In the genomic region with DNA sequence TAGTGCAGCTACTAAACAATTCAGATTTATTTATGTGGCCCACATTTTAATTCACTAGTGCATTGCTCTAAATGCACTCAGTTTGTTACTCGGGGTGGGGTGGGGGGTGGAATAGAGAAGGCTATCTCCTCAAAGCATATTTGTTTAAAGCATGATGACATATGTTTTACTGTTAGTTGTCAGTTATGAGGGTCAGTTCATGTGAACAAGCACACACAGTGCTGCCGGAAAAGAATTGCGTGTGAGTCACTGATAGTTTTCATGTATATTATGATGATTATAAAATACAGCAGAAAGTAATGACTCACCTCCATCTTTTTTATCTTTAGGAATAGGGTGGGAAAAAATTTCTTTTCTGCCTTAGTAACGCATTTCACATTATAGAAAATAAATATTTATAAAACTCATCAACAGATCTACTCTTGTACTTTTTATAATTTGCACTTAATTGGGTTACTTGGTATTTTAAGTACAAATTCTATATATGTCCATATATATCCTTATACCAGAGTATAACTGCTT, we compare ENCODE assay signal across 17 cellular contexts. TPM values are rescaled to one million over a fixed set of nuclear protein-coding genes. Genes with fewer than 3 reads are reported as not detected.
DNase-seq lines count a peak whose midpoint lies in the region; ATAC-seq, FAIRE-seq and TF ChIP-seq lines count a peak whose summit lies in the region.
"Had no signal": no experiment of that assay in that cellular context is flagged by ENCODE, and none has a peak within 500 bp of the region (broad histone marks: within the 10 kb centered on the region; RNA-seq: fewer than 3 reads in every experiment).

No MANE protein-coding gene starts in this region.

- H3K27ac ChIP-seq in breast epithelium (no peak overlapping the region), coronary artery (no peak overlapping the region)
- H3K27ac ChIP-seq: gastroesophageal sphincter, tibial artery had no signal

- FAIRE-seq in RCC 7860 (lab: Jason Lieb, UNC): no peak
- FAIRE-seq: GM12878 had no signal

- no peaks in the 10 kb centered on the region for H3K27me3 Mint-ChIP-seq in MCF 10A (ENCODE audit: insufficient read depth, unreplicated experiment)
- H3K27me3 Mint-ChIP-seq in activated naive CD8-positive, alpha-beta T cell treated with anti-CD3 and anti-CD28 coated beads, Interleukin-2, amount 50 U/mL, for 24 hours: no peaks in the 10 kb centered on the region

- no peaks in the 10 kb centered on the region for H3K4me1 ChIP-seq in breast epithelium
- peaks cover 15% of the 10 kb centered on the region for H3K4me1 ChIP-seq in adipocyte (ENCODE audit: control insufficient read depth, insufficient read depth, low read length)
- H3K4me1 ChIP-seq: gastroesophageal sphincter had no signal

- TF ChIP-seq CTCF in MCF 10A (IDR thresholded peaks at IDR 0.05; ENCODE audit: unreplicated experiment): no peak
- TF ChIP-seq CTCF in breast epithelium (IDR thresholded peaks at IDR 0.05): no peak
- no peak for TF ChIP-seq CTCF in fibroblast of the aortic adventitia (IDR thresholded peaks at IDR 0.05; ENCODE audit: insufficient read depth, low read length)
- no peak for TF ChIP-seq CTCF in coronary artery (IDR thresholded peaks at IDR 0.05)

- H3K9me3 Mint-ChIP-seq in MCF 10A (ENCODE audit: unreplicated experiment): no peaks in the 10 kb centered on the region
- H3K9me3 Mint-ChIP-seq in activated naive CD8-positive, alpha-beta T cell treated with anti-CD3 and anti-CD28 coated beads, Interleukin-2, amount 50 U/mL, for 24 hours: no peaks in the 10 kb centered on the region
- H3K9me3 Mint-ChIP-seq: activated T-helper 2 cell treated with anti-CD3 and anti-CD28 coated beads, Interferon-gamma antibody, Interleukin-2, Interleukin-4, amounts not matched to agents 10 μg/mL and 5 μg/mL and 100 μg/mL, durations not matched to agents 14 hours and 24 hours and 36 hours; central memory CD8-positive, alpha-beta T cell had no signal

- H3K27ac Mint-ChIP-seq in MCF 10A (ENCODE audit: low read depth, unreplicated experiment): no peak overlapping the region
- no peak overlapping the region for H3K27ac Mint-ChIP-seq in activated naive CD8-positive, alpha-beta T cell treated with anti-CD3 and anti-CD28 coated beads, Interleukin-2, amount 50 U/mL, for 24 hours
- H3K27ac Mint-ChIP-seq: activated T-helper 2 cell treated with anti-CD3 and anti-CD28 coated beads, Interferon-gamma antibody, Interleukin-2, Interleukin-4, amounts not matched to agents 10 μg/mL and 5 μg/mL and 100 μg/mL, durations not matched to agents 14 hours and 24 hours and 36 hours; natural killer cell had no signal

- intact Hi-C loops in MCF 10A (cut with micrococcal nuclease) (no loop called here), breast epithelium (cut with DNase I; ENCODE audit: low total_unique reads) (no loop called here)

- H3K4me1 Mint-ChIP-seq in MCF 10A (ENCODE audit: insufficient read depth, unreplicated experiment): peaks cover 17% of the 10 kb centered on the region
- H3K4me1 Mint-ChIP-seq in activated naive CD8-positive, alpha-beta T cell treated with anti-CD3 and anti-CD28 coated beads, Interleukin-2, amount 50 U/mL, for 24 hours: peaks cover 1% of the 10 kb centered on the region
- H3K4me1 Mint-ChIP-seq: central memory CD8-positive, alpha-beta T cell; natural killer cell had no signal

- H3K4me3 Mint-ChIP-seq in MCF 10A (ENCODE audit: unreplicated experiment): no peak overlapping the region
- no peak overlapping the region for H3K4me3 Mint-ChIP-seq in activated naive CD8-positive, alpha-beta T cell treated with anti-CD3 and anti-CD28 coated beads, Interleukin-2, amount 50 U/mL, for 24 hours
- H3K4me3 Mint-ChIP-seq: central memory CD8-positive, alpha-beta T cell; natural killer cell had no signal

- H3K4me3 ChIP-seq in breast epithelium: no peak overlapping the region
- H3K4me3 ChIP-seq in adipocyte (ENCODE audit: low read length): no peak overlapping the region
- no peak overlapping the region for H3K4me3 ChIP-seq in fibroblast of the aortic adventitia (ENCODE audit: low read depth, low read length)
- H3K4me3 ChIP-seq in coronary artery: no peak overlapping the region
- H3K4me3 ChIP-seq: gastroesophageal sphincter, GM12878, tibial artery had no signal

- ATAC-seq in GM21423 (IDR thresholded peaks at IDR 0.05; ENCODE audit: unreplicated experiment): no peak
- no peak for ATAC-seq in activated naive CD8-positive, alpha-beta T cell treated with anti-CD3 and anti-CD28 coated beads, Interleukin-2, amount 50 U/mL, for 24 hours
- ATAC-seq: gastroesophageal sphincter, GM12878, left cardiac atrium, natural killer cell had no signal

- no peaks in the 10 kb centered on the region for H3K36me3 Mint-ChIP-seq in MCF 10A (ENCODE audit: insufficient read depth, unreplicated experiment)
- no peaks in the 10 kb centered on the region for H3K36me3 Mint-ChIP-seq in activated naive CD8-positive, alpha-beta T cell treated with anti-CD3 and anti-CD28 coated beads, Interleukin-2, amount 50 U/mL, for 24 hours (ENCODE audit: low read depth)
- H3K36me3 Mint-ChIP-seq: natural killer cell had no signal

- CTCF ChIA-PET in MCF 10A (lab: Yijun Ruan, JAX): no interaction called here

- no peak overlapping the region for H3K9ac ChIP-seq in adipocyte (ENCODE audit: low read length)

- TF ChIP-seq POLR2A in breast epithelium (IDR thresholded peaks at IDR 0.05): no peak

- POLR2A ChIA-PET in MCF 10A (lab: Yijun Ruan, JAX): interaction anchor here (0.6 to 1.0 kb wide), 5 partner anchors 9 to 248 kb away, joined by 3 to 4 read pairs (median 3); no protein-coding TSS in a partner anchor

- H3K9me3 ChIP-seq in breast epithelium: no peaks in the 10 kb centered on the region
- no peaks in the 10 kb centered on the region for H3K9me3 ChIP-seq in adipocyte (ENCODE audit: control insufficient read depth, low read length)
- H3K9me3 ChIP-seq: gastroesophageal sphincter, tibial artery had no signal

- H3K27me3 ChIP-seq in breast epithelium (no peaks in the 10 kb centered on the region), adipocyte (replicated peaks; ENCODE audit: control insufficient read depth, insufficient read depth, low read length) (no peaks in the 10 kb centered on the region)
- H3K27me3 ChIP-seq: gastroesophageal sphincter, tibial artery had no signal

- H3K36me3 ChIP-seq in breast epithelium (no peaks in the 10 kb centered on the region), adipocyte (ENCODE audit: control insufficient read depth, insufficient read depth, low read length, severe bottlenecking) (no peaks in the 10 kb centered on the region)
- H3K36me3 ChIP-seq: gastroesophageal sphincter, tibial artery had no signal

- DNase-seq in MCF 10A (ENCODE audit: unreplicated experiment): peak; percentile 84
- DNase-seq in breast epithelium (ENCODE audit: low spot score in 2 of 2): no peak
- peak; percentile 78 for DNase-seq in adipocyte (ENCODE audit: low read depth)
- DNase-seq in fibroblast of the aortic adventitia (ENCODE audit: low read depth): peak; percentile 71
- DNase-seq in coronary artery (ENCODE audit: low spot score): no peak
- no peak for DNase-seq in RCC 7860 (ENCODE audit: low spot score)
- no peak for DNase-seq in activated naive CD8-positive, alpha-beta T cell treated with anti-CD3 and anti-CD28 coated beads, Interleukin-2, amount 50 U/mL, for 24 hours
- DNase-seq: activated CD4-positive, alpha-beta T cell treated with anti-CD3 and anti-CD28 coated beads, Interleukin-2, amount 50 U/mL, for 4 hours; GOT3; left cardiac atrium; natural killer cell; tibial artery had no signal

- BruUV-seq in MCF 10A (replicated peaks; lab: Mats Ljungman, UMichigan): no TSS peak

RNA-seq across cellular contexts. Expression of gene STXBP5, which starts 42.2 kb away (rescaled TPM):
- 36.9 and 38.5 TPM in 2 replicates for total RNA-seq in MCF 10A (2022)
- 10 to 100 TPM; 21.3 to 43.6 (median 26.9) TPM for total RNA-seq in breast epithelium
- 65.2 and 98.9 TPM in 2 replicates for total RNA-seq in fibroblast of the aortic adventitia (ENCODE audit: low replicate concordance)

Comparison
In these comparisons a context has a peak if more than half of its experiments do, and no peak if none do; other contexts are left out.
1. DNase-seq: peak in MCF 10A (single experiment), adipocyte (single experiment) and fibroblast of the aortic adventitia (single experiment); none in breast epithelium (0 of 2), coronary artery (single experiment), RCC 7860 (single experiment) and activated naive CD8-positive, alpha-beta T cell treated with anti-CD3 and anti-CD28 coated beads, Interleukin-2, amount 50 U/mL, for 24 hours (single experiment).